In genomic region chr6:81988446-81988845, GRCh38 we compare ENCODE assay signal across 22 cellular contexts.
"Had no signal": no experiment of that assay in that cellular context is flagged by ENCODE, and none has a peak within 500 bp of the region (broad histone marks: within the 10 kb centered on the region; RNA-seq: fewer than 3 reads in every experiment).

No MANE protein-coding gene starts in this region.

- H3K36me3 ChIP-seq: esophagus muscularis mucosa, gastrocnemius medialis, heart right ventricle, left lung, lower lobe of right lung, neural progenitor cell, ovary, right atrium auricular region, sigmoid colon, suprapubic skin, thyroid gland had no signal

- FAIRE-seq: small intestine, urothelium cell line had no signal

- H3K27me3 ChIP-seq: esophagus muscularis mucosa, gastrocnemius medialis, heart right ventricle, left lung, neural progenitor cell, ovary, right atrium auricular region, sigmoid colon, suprapubic skin, thyroid gland had no signal

- H3K4me3 ChIP-seq: esophagus muscularis mucosa, gastrocnemius medialis, heart right ventricle, left lung, lower lobe of right lung, neural progenitor cell, ovary, right atrium auricular region, sigmoid colon, suprapubic skin, thyroid gland had no signal

- H3K4me1 ChIP-seq: esophagus muscularis mucosa, gastrocnemius medialis, heart right ventricle, left lung, lower lobe of right lung, neural progenitor cell, right atrium auricular region, sigmoid colon, suprapubic skin, thyroid gland had no signal

- ATAC-seq: gastrocnemius medialis; heart right ventricle; left lung; lower lobe of right lung; natural killer cell treated with Interleukin-12 subunit alpha and Interleukin-12 subunit beta and Interleukin-15 and Interleukin-18, amount 100 ng/mL, for 72 hours; stimulated activated naive CD8-positive, alpha-beta T cell treated with anti-CD3 and anti-CD28 coated beads, Interleukin-15, Interleukin-2, amounts not matched to agents 100 U/mL and 50 U/mL, for 24 hours had no signal

- H3K27ac ChIP-seq: epithelial cell of prostate, esophagus muscularis mucosa, gastrocnemius medialis, heart right ventricle, left lung, lower lobe of right lung, neural progenitor cell, ovary, right atrium auricular region, sigmoid colon, suprapubic skin, thyroid gland had no signal

- H3K4me2 ChIP-seq: neural progenitor cell had no signal

- DNase-seq: cortex of kidney; effector memory CD4-positive, alpha-beta T cell; gastrocnemius medialis; heart right ventricle; hypothalamus; islet precursor cell; left lung; lower lobe of right lung; nucleus accumbens; ovary; sigmoid colon; small intestine; stimulated activated CD4-positive, alpha-beta T cell treated with anti-CD3 and anti-CD28 coated beads, Interleukin-2, amount 100 ng/mL, for 48 hours; stimulated activated naive CD8-positive, alpha-beta T cell treated with anti-CD3 and anti-CD28 coated beads, Interleukin-15, Interleukin-2, amounts not matched to agents 100 U/mL and 50 U/mL, for 24 hours; thyroid gland had no signal

- H3K9ac ChIP-seq: neural progenitor cell had no signal

- H2AFZ ChIP-seq: neural progenitor cell had no signal

- H3K9me3 ChIP-seq: esophagus muscularis mucosa, gastrocnemius medialis, heart right ventricle, left lung, lower lobe of right lung, ovary, right atrium auricular region, sigmoid colon, suprapubic skin, thyroid gland had no signal
